Comparison of ENCODE assay signal across 15 cellular contexts in genomic region chr21:42308914-42309752, GRCh38. TPM values are rescaled to one million over a fixed set of nuclear protein-coding genes. Genes with fewer than 3 reads are reported as not detected.
DNase-seq lines count a peak whose midpoint lies in the region; ATAC-seq and TF ChIP-seq lines count a peak whose summit lies in the region.
"Had no signal": no experiment of that assay in that cellular context is flagged by ENCODE, and none has a peak within 500 bp of the region (broad histone marks: within the 10 kb centered on the region; RNA-seq: fewer than 3 reads in every experiment).

No MANE protein-coding gene starts in this region.

- H3K27me3 ChIP-seq in OCI-LY3 (ENCODE audit: low read depth, low read length), result peaks cover 21% of the 10 kb centered on the region; the same call in 1 of the 2 replicates
- H3K27me3 ChIP-seq in thyroid gland, result no peaks in the 10 kb centered on the region

- no peaks in the 10 kb centered on the region for H3K36me3 Mint-ChIP-seq in activated T-cell treated with anti-CD3 and anti-CD28 coated beads, Interleukin-2, amount 50 U/mL, for 72 hours (ENCODE audit: insufficient read depth in 2 of 2)
- H3K36me3 Mint-ChIP-seq: stimulated activated effector memory CD8-positive, alpha-beta T cell treated with anti-CD3 and anti-CD28 coated beads, Interleukin-12 subunit alpha, Interleukin-12 subunit beta, amount 100 ng/mL, for 72 hours had no signal

- H3K36me3 ChIP-seq in OCI-LY3 (replicated peaks; ENCODE audit: low read depth, low read length), result no peaks in the 10 kb centered on the region
- peaks cover 0 to 8% of the 10 kb centered on the region in 2 donors for H3K36me3 ChIP-seq in thyroid gland

- TF ChIP-seq POLR2A in thyroid gland (IDR thresholded peaks at IDR 0.05), result no peak

- WGBS in thyroid gland, 2 donors, result 53 to 58% methylated on average over 18 to 23 of the region's 23 CpGs

- no peaks in the 10 kb centered on the region for H3K9me3 Mint-ChIP-seq in activated T-cell treated with anti-CD3 and anti-CD28 coated beads, Interleukin-2, amount 50 U/mL, for 72 hours
- H3K9me3 Mint-ChIP-seq: stimulated activated effector memory CD8-positive, alpha-beta T cell treated with anti-CD3 and anti-CD28 coated beads, Interleukin-12 subunit alpha, Interleukin-12 subunit beta, amount 100 ng/mL, for 72 hours had no signal

- H3K27ac ChIP-seq in OCI-LY3 (ENCODE audit: low read length) (no peak overlapping the region), thyroid gland (peak overlapping the region in 2 of 3 donors; percentile 71 to 95)
- H3K27ac ChIP-seq: coronary artery had no signal

- H3K4me1 Mint-ChIP-seq in activated T-cell treated with anti-CD3 and anti-CD28 coated beads, Interleukin-2, amount 50 U/mL, for 72 hours (ENCODE audit: low read depth), result peaks cover 15% of the 10 kb centered on the region
- H3K4me1 Mint-ChIP-seq: stimulated activated effector memory CD8-positive, alpha-beta T cell treated with anti-CD3 and anti-CD28 coated beads, Interleukin-12 subunit alpha, Interleukin-12 subunit beta, amount 100 ng/mL, for 72 hours had no signal

- no peak for DNase-seq in activated T-cell treated with anti-CD3 and anti-CD28 coated beads, Interleukin-2, amount 50 U/mL, for 72 hours
- DNase-seq in activated T-cell treated with anti-CD3 and anti-CD28 coated beads for 4 hours, result no peak
- no peak for DNase-seq in epithelial cell of proximal tubule (ENCODE audit: low read depth)
- DNase-seq in thyroid gland, result no peak
- no peak for DNase-seq in glomerular visceral epithelial cell (ENCODE audit: extremely low spot score)
- DNase-seq: activated gamma-delta T cell, aorta, occipital lobe had no signal

- intact Hi-C loops in thyroid gland (cut with DNase I), result loop anchor here (5.0 kb wide), 1 partner anchor 138 kb away; no protein-coding TSS in a partner anchor

- H3K27me3 Mint-ChIP-seq in activated T-cell treated with anti-CD3 and anti-CD28 coated beads, Interleukin-2, amount 50 U/mL, for 72 hours (ENCODE audit: low read depth), result peaks cover 5% of the 10 kb centered on the region

- H3K4me3 Mint-ChIP-seq in activated T-cell treated with anti-CD3 and anti-CD28 coated beads, Interleukin-2, amount 50 U/mL, for 72 hours, result no peak overlapping the region
- H3K4me3 Mint-ChIP-seq: stimulated activated effector memory CD8-positive, alpha-beta T cell treated with anti-CD3 and anti-CD28 coated beads, Interleukin-12 subunit alpha, Interleukin-12 subunit beta, amount 100 ng/mL, for 72 hours had no signal

- no peak overlapping the region for H3K27ac Mint-ChIP-seq in activated T-cell treated with anti-CD3 and anti-CD28 coated beads, Interleukin-2, amount 50 U/mL, for 72 hours
- H3K27ac Mint-ChIP-seq: stimulated activated effector memory CD8-positive, alpha-beta T cell treated with anti-CD3 and anti-CD28 coated beads, Interleukin-12 subunit alpha, Interleukin-12 subunit beta, amount 100 ng/mL, for 72 hours had no signal

- peak overlapping the region; percentile 91 for H3K4me2 ChIP-seq in OCI-LY3 (ENCODE audit: low read length)

- H3K9ac ChIP-seq in OCI-LY3 (ENCODE audit: low read length), result peak overlapping the region; percentile 19; the same call in 1 of the 2 replicates

- H2AFZ ChIP-seq in OCI-LY3 (ENCODE audit: low read depth, low read length), result peak overlapping the region; percentile 60; the same call in 1 of the 2 replicates

- H3K4me1 ChIP-seq in OCI-LY3 (ENCODE audit: low read length), result peaks cover 5% of the 10 kb centered on the region
- H3K4me1 ChIP-seq in thyroid gland, result peaks cover 29 to 36% of the 10 kb centered on the region in 2 donors

- no peaks in the 10 kb centered on the region for H4K20me1 ChIP-seq in OCI-LY3 (ENCODE audit: insufficient read depth, low read length)

- peak overlapping the region; percentile 65 for H3K4me3 ChIP-seq in OCI-LY3 (ENCODE audit: low read length)
- no peak overlapping the region for H3K4me3 ChIP-seq in epithelial cell of proximal tubule (ENCODE audit: low read depth, low read length)
- no peak overlapping the region for H3K4me3 ChIP-seq in thyroid gland (replicated peaks in 1 of 3)
- H3K4me3 ChIP-seq: coronary artery had no signal

- no peaks in the 10 kb centered on the region for H3K79me2 ChIP-seq in OCI-LY3 (ENCODE audit: low read length)

- H3K9me3 ChIP-seq in OCI-LY3 (ENCODE audit: insufficient read depth, low read length) (no peaks in the 10 kb centered on the region), thyroid gland (no peaks in the 10 kb centered on the region)

- ATAC-seq in activated T-cell treated with anti-CD3 and anti-CD28 coated beads, Interleukin-2, amount 50 U/mL, for 72 hours (replicated peaks in 1 of 2), result peak; percentile 20 to 31
- no peak for ATAC-seq in HG03135 (IDR thresholded peaks at IDR 0.05; ENCODE audit: unreplicated experiment)
- no peak for ATAC-seq in HG02938 (IDR thresholded peaks at IDR 0.05; ENCODE audit: unreplicated experiment)

- TF ChIP-seq CTCF in OCI-LY3 (IDR thresholded peaks at IDR 0.05; ENCODE audit: low read depth, low read length) (no peak; the same call in 1 of the 2 replicates), epithelial cell of proximal tubule (conservative IDR thresholded peaks at IDR 0.05; ENCODE audit: low read depth, low read length) (peak; percentile 48), thyroid gland (IDR thresholded peaks at IDR 0.05) (no peak)

RNA-seq across cellular contexts. Expression of gene TFF3, which starts 6.1 kb away (rescaled TPM):
- not detected for total RNA-seq in activated T-cell treated with anti-CD3 and anti-CD28 coated beads, Interleukin-2, amount 50 U/mL, for 72 hours
- total RNA-seq in epithelial cell of proximal tubule, result 0.29 and 1.0 TPM in 2 replicates
- 1,000 to 10,000 TPM in 2 of 4 donors, 100 to 1,000 TPM in 2; 246 to 4,817 (median 914) TPM for total RNA-seq in thyroid gland
- total RNA-seq: activated CD8-positive, alpha-beta memory T cell treated with anti-CD3 and anti-CD28 coated beads for 36 hours; LHCN-M2; occipital lobe had no signal

RNA-seq across cellular contexts. Expression of gene TFF2, which starts 41.7 kb away (rescaled TPM):
- not detected for total RNA-seq in activated T-cell treated with anti-CD3 and anti-CD28 coated beads, Interleukin-2, amount 50 U/mL, for 72 hours
- total RNA-seq in epithelial cell of proximal tubule (not detected in 2 replicates), thyroid gland (10 to 100 TPM in 1 of 4 donors, 1 to 10 TPM in 1, not detected in 2; 2.5 to 14.3 TPM)
- total RNA-seq: activated CD8-positive, alpha-beta memory T cell treated with anti-CD3 and anti-CD28 coated beads for 36 hours; aorta; LHCN-M2; occipital lobe had no signal

RNA-seq across cellular contexts. Expression of gene TFF1, which starts 57.2 kb away (rescaled TPM):
- 1 to 10 TPM in 1 of 2 donors, under 1 TPM in 1; 0.97 to 1.7 TPM for total RNA-seq in activated T-cell treated with anti-CD3 and anti-CD28 coated beads, Interleukin-2, amount 50 U/mL, for 72 hours
- total RNA-seq in epithelial cell of proximal tubule, result not detected in 2 replicates
- not detected for total RNA-seq in thyroid gland
- total RNA-seq: activated CD8-positive, alpha-beta memory T cell treated with anti-CD3 and anti-CD28 coated beads for 36 hours; aorta; LHCN-M2; occipital lobe had no signal

Comparison
In these comparisons a context has a peak if more than half of its experiments do, and no peak if none do; other contexts are left out.
1. ATAC-seq: peak in activated T-cell treated with anti-CD3 and anti-CD28 coated beads, Interleukin-2, amount 50 U/mL, for 72 hours (2 of 2); none in HG03135 (single experiment) and HG02938 (single experiment).
2. RNA of gene TFF3, which starts 6.1 kb away (total RNA-seq): 246 to 4,817 TPM in thyroid gland; 0.29 to 1.0 TPM in epithelial cell of proximal tubule and not detected in activated T-cell treated with anti-CD3 and anti-CD28 coated beads, Interleukin-2, amount 50 U/mL, for 72 hours; every median in the first group is over 100 times any median in the second.